1 cellular context compared by ENCODE assay signal in the genomic region with DNA sequence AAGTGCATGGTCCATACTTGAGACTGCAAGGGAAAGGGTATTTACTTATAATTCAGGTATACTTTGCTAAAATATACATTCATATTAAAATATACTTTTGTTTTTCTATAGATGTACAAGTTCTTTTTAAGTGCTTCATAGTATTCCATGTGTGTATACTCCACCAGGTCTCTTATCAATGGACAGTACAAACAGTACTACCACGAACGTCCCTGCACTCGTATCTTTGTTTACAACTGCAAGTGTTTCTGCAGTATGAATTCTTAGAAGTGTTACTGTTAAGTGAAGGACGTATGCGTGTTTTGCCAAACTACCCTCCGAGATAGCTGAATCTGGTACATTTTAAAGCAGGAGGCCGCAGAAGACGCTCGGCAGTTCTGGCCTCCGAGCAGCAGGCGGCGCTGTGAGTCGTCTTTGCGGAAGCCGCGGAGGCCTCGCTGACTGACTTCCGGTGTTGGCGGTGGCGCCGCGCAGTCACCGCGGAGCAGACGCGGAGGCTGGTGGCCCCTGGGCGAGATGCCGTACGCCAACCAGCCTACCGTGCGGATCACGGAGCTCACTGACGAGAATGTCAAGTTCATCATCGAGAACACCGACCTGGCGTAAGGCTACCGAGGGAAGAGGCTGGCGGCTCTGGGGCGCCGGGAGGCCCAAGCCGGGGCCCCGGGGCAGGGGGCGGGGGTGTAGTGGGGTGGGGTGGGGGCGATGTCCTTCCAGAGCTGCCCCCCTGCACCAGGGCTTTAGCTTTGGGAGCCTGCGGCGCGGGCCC.
TF ChIP-seq lines count a peak whose summit lies in the region.

A gene (plus strand): TSS at position 471 of the 769 bp plus-strand sequence. CDS start 46 bp downstream, at position 517.

TF ChIP-seq in IMR-90, 13 proteins besides CTCF, POLR2A, EP300 and RAD21:
- TF ChIP-seq CEBPB (IDR thresholded peaks at IDR 0.05; ENCODE audit: low read depth, low read length): no peak
- TF ChIP-seq FOS (IDR thresholded peaks at IDR 0.05; ENCODE audit: low read depth, low read length): no peak
- TF ChIP-seq CHD1 (IDR thresholded peaks at IDR 0.05; ENCODE audit: low read depth, low read length): no peak
- TF ChIP-seq RFX5 (IDR thresholded peaks at IDR 0.05; ENCODE audit: low read depth, low read length): no peak
- TF ChIP-seq, protein P1, sequence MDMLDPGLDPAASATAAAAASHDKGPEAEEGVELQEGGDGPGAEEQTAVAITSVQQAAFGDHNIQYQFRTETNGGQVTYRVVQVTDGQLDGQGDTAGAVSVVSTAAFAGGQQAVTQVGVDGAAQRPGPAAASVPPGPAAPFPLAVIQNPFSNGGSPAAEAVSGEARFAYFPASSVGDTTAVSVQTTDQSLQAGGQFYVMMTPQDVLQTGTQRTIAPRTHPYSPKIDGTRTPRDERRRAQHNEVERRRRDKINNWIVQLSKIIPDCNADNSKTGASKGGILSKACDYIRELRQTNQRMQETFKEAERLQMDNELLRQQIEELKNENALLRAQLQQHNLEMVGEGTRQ (IDR thresholded peaks at IDR 0.05; ENCODE audit: low read depth, low read length): no peak
- no peak for TF ChIP-seq RCOR1 (IDR thresholded peaks at IDR 0.05; ENCODE audit: insufficient replicate concordance, low read length)
- TF ChIP-seq NFE2L2 (IDR thresholded peaks at IDR 0.05; ENCODE audit: low read depth, low read length): no peak; the same call in 1 of the 2 replicates
- TF ChIP-seq MAZ (IDR thresholded peaks at IDR 0.05; ENCODE audit: borderline replicate concordance, low read depth, low read length): peak; percentile 72; the same call in 1 of the 2 replicates
- peak; percentile 47 for TF ChIP-seq SMC3 (IDR thresholded peaks at IDR 0.05; ENCODE audit: low read depth, low read length)
- no peak for TF ChIP-seq BHLHE40 (IDR thresholded peaks at IDR 0.05; ENCODE audit: low read depth, low read length)
- peak; percentile 64 for TF ChIP-seq MXI1 (IDR thresholded peaks at IDR 0.05; ENCODE audit: borderline replicate concordance, low read depth, low read length)
- no peak for TF ChIP-seq MAFK (IDR thresholded peaks at IDR 0.05; ENCODE audit: low read depth, low read length)
- TF ChIP-seq, protein P2, sequence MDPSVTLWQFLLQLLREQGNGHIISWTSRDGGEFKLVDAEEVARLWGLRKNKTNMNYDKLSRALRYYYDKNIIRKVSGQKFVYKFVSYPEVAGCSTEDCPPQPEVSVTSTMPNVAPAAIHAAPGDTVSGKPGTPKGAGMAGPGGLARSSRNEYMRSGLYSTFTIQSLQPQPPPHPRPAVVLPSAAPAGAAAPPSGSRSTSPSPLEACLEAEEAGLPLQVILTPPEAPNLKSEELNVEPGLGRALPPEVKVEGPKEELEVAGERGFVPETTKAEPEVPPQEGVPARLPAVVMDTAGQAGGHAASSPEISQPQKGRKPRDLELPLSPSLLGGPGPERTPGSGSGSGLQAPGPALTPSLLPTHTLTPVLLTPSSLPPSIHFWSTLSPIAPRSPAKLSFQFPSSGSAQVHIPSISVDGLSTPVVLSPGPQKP (IDR thresholded peaks at IDR 0.05; ENCODE audit: borderline replicate concordance, low read depth, low read length): 0 out of 2 replicates have a peak, but pooled peaks have one; percentile 36
